9 cellular contexts compared by ENCODE assay signal in genomic region chr10:62847433-62847832, GRCh38. TPM values are rescaled to one million over a fixed set of nuclear protein-coding genes. Genes with fewer than 3 reads are reported as not detected.
"Had no signal": no experiment of that assay in that cellular context is flagged by ENCODE, and none has a peak within 500 bp of the region (broad histone marks: within the 10 kb centered on the region; RNA-seq: fewer than 3 reads in every experiment).

No MANE protein-coding gene starts in this region.

- DNase-seq: IMR-90, Karpas-422, KBM-7, KG1 had no signal

- FAIRE-seq: HepG2, HTR-8/SVneo had no signal

- H3K27ac ChIP-seq: HL-60, KMS-11 had no signal

- ATAC-seq: HepG2 had no signal

- H3K4me2 ChIP-seq: KMS-11 had no signal

- H3K9ac ChIP-seq: KMS-11 had no signal

RNA-seq across cellular contexts. Expression of gene EGR2, which starts 31.3 kb away (rescaled TPM):
- total RNA-seq: HT1080 had no signal
